In genomic region chr2:237432484-237433092, GRCh38 we compare ENCODE assay signal across 8 cellular contexts. TPM values are rescaled to one million over a fixed set of nuclear protein-coding genes. Genes with fewer than 3 reads are reported as not detected.
DNase-seq lines count a peak whose midpoint lies in the region; ATAC-seq and TF ChIP-seq lines count a peak whose summit lies in the region.

No MANE protein-coding gene starts in this region.

- POLR2A ChIA-PET in HEK293T (lab: Yijun Ruan, JAX) = no interaction called here

- CTCF ChIA-PET in activated CD8-positive, alpha-beta memory T cell treated with anti-CD3 and anti-CD28 coated beads, Interleukin-2, amount 10 ng/mL, durations not matched to agents 7 days and 5 days (lab: Charles Lee) = interaction anchor here (2.2 to 10.7 kb wide), 2 partner anchors 11 to 43 kb away, joined by 7 to 80 read pairs; no protein-coding TSS in a partner anchor
- CTCF ChIA-PET in HEK293T (lab: Yijun Ruan, JAX) = interaction anchor here (0.6 kb wide), 1 partner anchor 11 kb away, joined by 4 read pairs; no protein-coding TSS in a partner anchor

- no peaks in the 10 kb centered on the region for H3K36me3 ChIP-seq in stomach

- no peaks in the 10 kb centered on the region for H3K27me3 Mint-ChIP-seq in activated CD8-positive, alpha-beta memory T cell treated with anti-CD3 and anti-CD28 coated beads, Interleukin-2, amount 10 ng/mL, durations not matched to agents 7 days and 5 days

- peak; percentile 52 for ATAC-seq in activated CD8-positive, alpha-beta memory T cell treated with anti-CD3 and anti-CD28 coated beads, Interleukin-2, amount 10 ng/mL, durations not matched to agents 7 days and 5 days
- no peak for ATAC-seq in GM21528 (IDR thresholded peaks at IDR 0.05; ENCODE audit: low FRiP score, unreplicated experiment)

- peak overlapping the region; percentile 31 for H3K4me3 Mint-ChIP-seq in activated CD8-positive, alpha-beta memory T cell treated with anti-CD3 and anti-CD28 coated beads, Interleukin-2, amount 10 ng/mL, durations not matched to agents 7 days and 5 days

- peaks cover 6% of the 10 kb centered on the region for H3K36me3 Mint-ChIP-seq in activated CD8-positive, alpha-beta memory T cell treated with anti-CD3 and anti-CD28 coated beads, Interleukin-2, amount 10 ng/mL, durations not matched to agents 7 days and 5 days

- DNase-seq in HPDE6-E6E7 (ENCODE audit: extremely low spot score) (peak; percentile 57), fibroblast of pulmonary artery (ENCODE audit: low read depth) (peak; percentile 85), NCI-H1048 (lab: John Stamatoyannopoulos, UW) (no peak), HEK293T (ENCODE audit: extremely low spot score) (no peak), stomach (no peak)
- peak; percentile 86 for DNase-seq in activated CD8-positive, alpha-beta memory T cell treated with anti-CD3 and anti-CD28 coated beads, Interleukin-2, amount 10 ng/mL, durations not matched to agents 7 days and 5 days
- peak; percentile 84 to 90 for DNase-seq in stimulated activated CD4-positive, alpha-beta T cell treated with anti-CD3 and anti-CD28 coated beads, Interleukin-4, amount 100 ng/mL, for 48 hours (ENCODE audit: low read depth in 2 of 2)

- intact Hi-C loops in stomach (cut with DNase I; ENCODE audit: low total_unique reads) = no loop called here

- peaks cover 0 to 29% (median 0%) of the 10 kb centered on the region in 3 donors for H3K27me3 ChIP-seq in stomach

- no peak overlapping the region for H3K27ac ChIP-seq in stomach

- peak overlapping the region; percentile 66 for H3K27ac Mint-ChIP-seq in activated CD8-positive, alpha-beta memory T cell treated with anti-CD3 and anti-CD28 coated beads, Interleukin-2, amount 10 ng/mL, durations not matched to agents 7 days and 5 days

- H3K4me1 Mint-ChIP-seq in activated CD8-positive, alpha-beta memory T cell treated with anti-CD3 and anti-CD28 coated beads, Interleukin-2, amount 10 ng/mL, durations not matched to agents 7 days and 5 days = peaks cover 82% of the 10 kb centered on the region

- H3K9me3 ChIP-seq in stomach = no peaks in the 10 kb centered on the region

- TF ChIP-seq CTCF in fibroblast of pulmonary artery (IDR thresholded peaks at IDR 0.05; ENCODE audit: low read length, missing control alignments) = peak; percentile 34
- TF ChIP-seq CTCF in stomach (IDR thresholded peaks at IDR 0.05) = no peak

- no peak for TF ChIP-seq POLR2A in stomach (IDR thresholded peaks at IDR 0.05)

- WGBS in stomach, 5 donors = 39 to 54% (median 47%) methylated on average over 15 to 17 of the region's 17 CpGs

- TF ChIP-seq EP300 in stomach (IDR thresholded peaks at IDR 0.05) = no peak

- H3K4me1 ChIP-seq in stomach = peaks cover 0 to 9% (median 0%) of the 10 kb centered on the region in 4 donors

- H3K4me3 ChIP-seq in fibroblast of pulmonary artery (replicated peaks; ENCODE audit: low read depth, low read length) = no peak overlapping the region
- no peak overlapping the region for H3K4me3 ChIP-seq in stomach

- no peaks in the 10 kb centered on the region for H3K9me3 Mint-ChIP-seq in activated CD8-positive, alpha-beta memory T cell treated with anti-CD3 and anti-CD28 coated beads, Interleukin-2, amount 10 ng/mL, durations not matched to agents 7 days and 5 days (ENCODE audit: low read depth)

TF ChIP-seq in HEK293T, 16 proteins besides CTCF, POLR2A, EP300 and RAD21:
- no peak for TF ChIP-seq FOXK2 (IDR thresholded peaks at IDR 0.05)
- TF ChIP-seq CTBP1 (IDR thresholded peaks at IDR 0.05; ENCODE audit: borderline replicate concordance) = no peak
- TF ChIP-seq HDGF (IDR thresholded peaks at IDR 0.05; ENCODE audit: borderline replicate concordance) = no peak
- TF ChIP-seq ELF4 (IDR thresholded peaks at IDR 0.05) = no peak
- TF ChIP-seq PKNOX1 (IDR thresholded peaks at IDR 0.05) = no peak
- no peak for TF ChIP-seq NFRKB (IDR thresholded peaks at IDR 0.05)
- no peak for TF ChIP-seq SP1 (IDR thresholded peaks at IDR 0.05)
- no peak for TF ChIP-seq TARDBP (IDR thresholded peaks at IDR 0.05)
- no peak for TF ChIP-seq ARNT (IDR thresholded peaks at IDR 0.05)
- TF ChIP-seq SUZ12 (IDR thresholded peaks at IDR 0.05) = no peak
- TF ChIP-seq L3MBTL2 (conservative IDR thresholded peaks at IDR 0.05) = no peak
- TF ChIP-seq LEF1 (IDR thresholded peaks at IDR 0.05; ENCODE audit: borderline replicate concordance) = no peak
- TF ChIP-seq FOXA1 (IDR thresholded peaks at IDR 0.05) = no peak
- no peak for TF ChIP-seq ZNF384 (IDR thresholded peaks at IDR 0.05)
- TF ChIP-seq FOXM1 (IDR thresholded peaks at IDR 0.05; ENCODE audit: borderline replicate concordance) = no peak
- TF ChIP-seq BHLHE40 (IDR thresholded peaks at IDR 0.05; ENCODE audit: borderline replicate concordance) = no peak
TF ChIP-seq in HEK293T: peak in this region for 0.

RNA-seq across cellular contexts. Expression of gene COL6A3, which starts 18.6 kb away (rescaled TPM):
- total RNA-seq in activated CD8-positive, alpha-beta memory T cell treated with anti-CD3 and anti-CD28 coated beads, Interleukin-2, amount 10 ng/mL, durations not matched to agents 7 days and 5 days = 1 to 10 TPM in 1 of 2 experiments, under 1 TPM in 1; 0.53 to 1.5 TPM
- 100 to 1,000 TPM; 105 to 411 (median 138) TPM for total RNA-seq in stomach
- polyA plus RNA-seq in stomach = 10 to 100 TPM in 2 of 3 donors, 1 to 10 TPM in 1; 9.3 to 23.3 (median 12.0) TPM

RNA-seq across cellular contexts. Expression of gene MLPH, which starts 54.5 kb away (rescaled TPM):
- not detected for total RNA-seq in activated CD8-positive, alpha-beta memory T cell treated with anti-CD3 and anti-CD28 coated beads, Interleukin-2, amount 10 ng/mL, durations not matched to agents 7 days and 5 days
- 100 to 1,000 TPM; 182 to 657 (median 436) TPM for total RNA-seq in stomach
- polyA plus RNA-seq in stomach = 100 to 1,000 TPM in 1 of 3 donors, 10 to 100 TPM in 2; 61.3 to 308 (median 72.6) TPM

Comparison
In these comparisons a context has a peak if more than half of its experiments do, and no peak if none do; other contexts are left out.
1. DNase-seq: peak in HPDE6-E6E7 (single experiment), activated CD8-positive, alpha-beta memory T cell treated with anti-CD3 and anti-CD28 coated beads, Interleukin-2, amount 10 ng/mL, durations not matched to agents 7 days and 5 days (single experiment), fibroblast of pulmonary artery (single experiment) and stimulated activated CD4-positive, alpha-beta T cell treated with anti-CD3 and anti-CD28 coated beads, Interleukin-4, amount 100 ng/mL, for 48 hours (2 of 2); none in NCI-H1048 (single experiment), HEK293T (single experiment) and stomach (single experiment).
2. RNA of gene COL6A3, which starts 18.6 kb away (total RNA-seq): 105 to 411 TPM in stomach; 0.53 to 1.5 TPM in activated CD8-positive, alpha-beta memory T cell treated with anti-CD3 and anti-CD28 coated beads, Interleukin-2, amount 10 ng/mL, durations not matched to agents 7 days and 5 days; every median in the first group is over 10 times any median in the second.
3. RNA of gene MLPH, which starts 54.5 kb away (total RNA-seq): 182 to 657 TPM in stomach; not detected in activated CD8-positive, alpha-beta memory T cell treated with anti-CD3 and anti-CD28 coated beads, Interleukin-2, amount 10 ng/mL, durations not matched to agents 7 days and 5 days; every median in the first group is over 100 times any median in the second.